In the genomic region with DNA sequence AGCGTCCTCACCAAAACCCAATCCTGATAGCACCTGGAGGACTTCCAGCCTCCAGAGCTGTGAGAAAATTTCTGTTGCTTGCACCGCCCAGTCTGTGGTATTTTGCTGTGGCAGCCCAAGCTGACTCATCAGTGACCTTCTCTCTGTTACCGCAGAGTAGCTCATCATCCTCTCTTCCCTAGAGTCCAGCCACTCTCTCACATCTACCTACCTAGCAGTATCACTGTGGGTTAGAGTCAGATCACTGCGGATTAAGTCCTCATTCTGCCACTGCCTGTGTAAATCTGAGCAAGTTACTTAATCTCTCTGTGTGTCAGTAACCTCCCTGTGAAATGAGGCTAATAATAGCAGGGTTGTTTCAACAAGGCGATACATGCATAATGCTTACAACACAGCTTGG, we compare ENCODE assay signal across 9 cellular contexts. TPM values are rescaled to one million over a fixed set of nuclear protein-coding genes. Genes with fewer than 3 reads are reported as not detected.
DNase-seq lines count a peak whose midpoint lies in the region; ATAC-seq and TF ChIP-seq lines count a peak whose summit lies in the region.
"Had no signal": no experiment of that assay in that cellular context is flagged by ENCODE, and none has a peak within 500 bp of the region (broad histone marks: within the 10 kb centered on the region; RNA-seq: fewer than 3 reads in every experiment).

No MANE protein-coding gene starts in this region.

- no peak overlapping the region for H3K27ac Mint-ChIP-seq in stimulated activated naive CD8-positive, alpha-beta T cell treated with anti-CD3 and anti-CD28 coated beads, Interleukin-15, amount 100 ng/mL, for 72 hours
- H3K27ac Mint-ChIP-seq: dendritic cell treated with granulocyte-macrophage colony-stimulating factor and Interleukin-4, amounts not matched to agents 40 ng/mL and 50 ng/mL, for 4 days had no signal

- DNase-seq in AG08395 (ENCODE audit: low spot score) (peak; percentile 87), HT1080 (ENCODE audit: low read depth) (peak; percentile 96), fibroblast of villous mesenchyme (ENCODE audit: low read depth) (peak; percentile 94), NCI-H446 treated with DMSO at 0.1 percent for 48 hours (lab: John Stamatoyannopoulos, UW) (no peak)
- DNase-seq in activated CD4-positive, alpha-beta T cell treated with anti-CD3 and anti-CD28 coated beads, Interleukin-2, amount 50 U/mL, for 1 hour = peak; percentile 15
- peak; percentile 43 to 63 for DNase-seq in stimulated activated naive CD8-positive, alpha-beta T cell treated with anti-CD3 and anti-CD28 coated beads, Interleukin-15, amount 100 ng/mL, for 72 hours

- H3K27me3 Mint-ChIP-seq in stimulated activated naive CD8-positive, alpha-beta T cell treated with anti-CD3 and anti-CD28 coated beads, Interleukin-15, amount 100 ng/mL, for 72 hours = peaks cover 21% of the 10 kb centered on the region

- H3K9me3 Mint-ChIP-seq in stimulated activated naive CD8-positive, alpha-beta T cell treated with anti-CD3 and anti-CD28 coated beads, Interleukin-15, amount 100 ng/mL, for 72 hours = no peaks in the 10 kb centered on the region
- H3K9me3 Mint-ChIP-seq: dendritic cell treated with granulocyte-macrophage colony-stimulating factor and Interleukin-4, amounts not matched to agents 40 ng/mL and 50 ng/mL, for 4 days had no signal

- no peak for TF ChIP-seq CTCF in fibroblast of villous mesenchyme (IDR thresholded peaks at IDR 0.05; ENCODE audit: insufficient read depth, low read depth, low read length)

- peaks cover 28% of the 10 kb centered on the region for H3K4me1 Mint-ChIP-seq in stimulated activated naive CD8-positive, alpha-beta T cell treated with anti-CD3 and anti-CD28 coated beads, Interleukin-15, amount 100 ng/mL, for 72 hours

- peak; percentile 82 for ATAC-seq in GM19452 (IDR thresholded peaks at IDR 0.05; ENCODE audit: unreplicated experiment)
- peak; percentile 96 for ATAC-seq in stimulated activated naive CD8-positive, alpha-beta T cell treated with anti-CD3 and anti-CD28 coated beads, Interleukin-15, amount 100 ng/mL, for 72 hours
- no peak for ATAC-seq in GM19467 (IDR thresholded peaks at IDR 0.05; ENCODE audit: unreplicated experiment)

- H3K4me3 ChIP-seq in fibroblast of villous mesenchyme (ENCODE audit: low read depth, low read length) = no peak overlapping the region

- H3K4me3 Mint-ChIP-seq in stimulated activated naive CD8-positive, alpha-beta T cell treated with anti-CD3 and anti-CD28 coated beads, Interleukin-15, amount 100 ng/mL, for 72 hours = peak overlapping the region in 1 of 2 donors; percentile 42
- H3K4me3 Mint-ChIP-seq: dendritic cell treated with granulocyte-macrophage colony-stimulating factor and Interleukin-4, amounts not matched to agents 40 ng/mL and 50 ng/mL, for 4 days had no signal

RNA-seq across cellular contexts. Expression of a gene that starts 40.3 kb away (rescaled TPM):
- total RNA-seq in HT1080 (2014; rRNA removed; shearing (Covaris generic)) = 10.7 and 13.5 TPM in 2 replicates
- polyA plus RNA-seq in HT1080 (2015; cell fraction: cytosol; rRNA removed) = 10.5 and 13.0 TPM in 2 replicates
- 38.7 and 40.0 TPM in 2 replicates for polyA plus RNA-seq in HT1080 (2015; cell fraction: nucleus; rRNA removed)
- total RNA-seq in fibroblast of villous mesenchyme = 16.4 and 21.2 TPM in 2 replicates
